9 cellular contexts compared by ENCODE assay signal in the genomic region with DNA sequence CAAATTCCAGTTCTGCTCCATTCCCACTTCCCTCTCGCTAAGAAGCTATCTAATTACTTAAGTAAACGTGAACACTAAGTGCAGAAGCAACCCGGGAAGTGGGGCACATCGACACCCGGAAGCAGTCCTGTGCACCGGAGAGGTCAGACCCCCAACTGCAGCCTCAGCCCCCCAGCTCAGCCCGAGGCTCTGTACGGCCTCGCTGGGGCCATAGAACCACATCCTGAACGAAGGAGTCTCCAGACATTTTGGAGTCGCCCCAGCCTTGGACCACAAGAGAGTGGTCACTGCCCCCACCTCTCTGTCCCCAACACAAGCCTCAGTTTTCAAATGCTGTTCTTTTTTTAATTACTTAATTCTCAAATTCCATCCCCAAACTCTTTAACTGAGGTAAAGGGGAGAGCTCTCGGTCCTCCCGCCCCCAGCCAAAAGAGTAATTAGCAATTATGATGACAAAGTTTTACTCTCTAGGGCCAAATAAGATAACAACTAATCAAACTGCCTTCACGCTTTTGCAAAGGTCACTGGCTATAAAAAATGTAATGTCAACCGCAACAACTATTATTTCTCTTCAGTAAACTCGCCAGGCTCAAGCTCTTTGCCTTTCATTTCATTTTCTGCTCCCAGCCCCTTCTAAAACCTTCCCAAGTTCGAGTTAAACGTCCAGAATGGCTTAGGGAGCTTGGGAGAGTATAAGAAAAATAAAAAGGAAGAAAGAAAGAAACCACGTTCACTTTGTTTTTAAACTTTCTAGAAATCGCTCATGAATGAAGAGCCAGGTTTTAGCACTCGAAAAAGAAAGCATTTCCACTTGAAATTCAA.
DNase-seq lines count a peak whose midpoint lies in the region; ATAC-seq and TF ChIP-seq lines count a peak whose summit lies in the region.
"Had no signal": no experiment of that assay in that cellular context is flagged by ENCODE, and none has a peak within 500 bp of the region (broad histone marks: within the 10 kb centered on the region; RNA-seq: fewer than 3 reads in every experiment).

No MANE protein-coding gene starts in this region.

- CTCF ChIA-PET in GM10248 (lab: Yijun Ruan, JAX), result interaction anchor here (1.9 to 2.5 kb wide), 2 partner anchors 10 to 149 kb away, joined by 5 to 6 read pairs; no protein-coding TSS in a partner anchor

- in situ Hi-C loops in ACHN (cut with HindIII; ENCODE audit: low pct_ligation_motif_present, low pct_unique_long_range_greater_than_20kb, low sequenced_read_pairs), result no loop called here

- ATAC-seq in HG02678 (IDR thresholded peaks at IDR 0.05; ENCODE audit: unreplicated experiment), result no peak
- ATAC-seq in HG02623 (IDR thresholded peaks at IDR 0.05; ENCODE audit: unreplicated experiment), result no peak

- no peaks in the 10 kb centered on the region for H3K36me3 Mint-ChIP-seq in activated naive CD8-positive, alpha-beta T cell

- no peak for TF ChIP-seq CTCF in GM10248 (IDR thresholded peaks at IDR 0.05; ENCODE audit: control extremely low read depth, extremely low read depth, low read depth, missing control alignments)

- POLR2A ChIA-PET in GM10248 (lab: Yijun Ruan, JAX), result no interaction called here

- DNase-seq in ACHN (peak; percentile 9), GM10248 (ENCODE audit: extremely low spot score) (peak; percentile 10), kidney tubule cell (ENCODE audit: low spot score) (peak; percentile 14), NCI-H1436 treated with DMSO at 0.1 percent for 48 hours (lab: John Stamatoyannopoulos, UW) (no peak), NCI-H1105 treated with DMSO at 0.1 percent for 48 hours (lab: John Stamatoyannopoulos, UW) (no peak)
- DNase-seq: colonic mucosa had no signal

- peak overlapping the region; percentile 86 for H3K4me3 Mint-ChIP-seq in activated naive CD8-positive, alpha-beta T cell

- H3K27me3 Mint-ChIP-seq in activated naive CD8-positive, alpha-beta T cell, result peaks cover 56% of the 10 kb centered on the region

- no peak overlapping the region for H3K27ac Mint-ChIP-seq in activated naive CD8-positive, alpha-beta T cell

- no peaks in the 10 kb centered on the region for H3K9me3 Mint-ChIP-seq in activated naive CD8-positive, alpha-beta T cell (ENCODE audit: low read depth)

- peaks cover 52% of the 10 kb centered on the region for H3K4me1 Mint-ChIP-seq in activated naive CD8-positive, alpha-beta T cell (ENCODE audit: low read depth)

Comparison
In these comparisons a context has a peak if more than half of its experiments do, and no peak if none do; other contexts are left out.
1. DNase-seq: peak in ACHN (single experiment), GM10248 (single experiment) and kidney tubule cell (single experiment); none in NCI-H1436 treated with DMSO at 0.1 percent for 48 hours (single experiment) and NCI-H1105 treated with DMSO at 0.1 percent for 48 hours (single experiment).